21 cellular contexts compared by ENCODE assay signal in the genomic region with DNA sequence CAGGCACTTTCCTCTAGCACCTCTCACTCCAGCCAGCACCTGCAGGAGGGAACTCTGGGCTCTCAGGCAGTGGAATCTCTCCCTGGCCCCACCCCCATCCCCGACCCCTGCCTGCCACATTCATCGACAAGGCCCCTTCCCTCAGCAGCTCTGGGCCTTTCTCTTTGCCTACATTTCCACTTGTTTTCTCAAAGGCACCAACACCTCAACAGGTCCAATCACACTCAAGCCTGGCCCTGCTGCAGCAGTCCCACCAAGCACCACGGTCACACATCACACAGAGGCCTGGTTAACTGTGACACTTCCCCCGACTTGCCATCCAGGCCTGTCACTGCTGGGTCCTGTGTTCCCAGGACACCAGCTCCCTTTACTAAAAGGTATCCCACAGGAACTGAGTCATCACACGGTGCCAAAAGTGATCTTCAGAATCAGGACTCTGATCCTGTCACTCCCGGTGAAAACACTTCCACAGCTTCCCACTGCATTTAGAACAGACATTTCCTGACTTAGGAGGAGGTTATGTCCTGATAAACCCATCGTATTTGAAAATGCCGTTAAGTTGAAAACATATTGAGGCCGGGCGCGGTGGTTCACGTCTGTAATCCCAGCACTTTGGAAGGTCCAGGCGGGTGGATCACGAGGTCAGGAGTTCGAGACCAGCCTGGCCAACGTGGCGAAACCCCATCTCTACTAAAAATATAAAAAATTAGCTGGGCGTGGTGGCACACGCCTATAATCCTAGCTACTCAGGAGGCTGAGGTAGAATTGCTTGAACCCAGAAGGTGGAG. TPM values are rescaled to one million over a fixed set of nuclear protein-coding genes. Genes with fewer than 3 reads are reported as not detected.
DNase-seq lines count a peak whose midpoint lies in the region; ATAC-seq and TF ChIP-seq lines count a peak whose summit lies in the region.
"Had no signal": no experiment of that assay in that cellular context is flagged by ENCODE, and none has a peak within 500 bp of the region (broad histone marks: within the 10 kb centered on the region; RNA-seq: fewer than 3 reads in every experiment).

No MANE protein-coding gene starts in this region.

- H3K9me3 Mint-ChIP-seq in endodermal cell: no peaks in the 10 kb centered on the region

- no peak overlapping the region for H3K9ac ChIP-seq in endodermal cell (ENCODE audit: extremely low read depth, low read length, poor library complexity, severe bottlenecking)
- H3K9ac ChIP-seq: parathyroid adenoma had no signal

- H3K27ac ChIP-seq in RWPE2 (ENCODE audit: poor library complexity, severe bottlenecking) (no peak overlapping the region), endodermal cell (ENCODE audit: low read depth, low read length) (no peak overlapping the region), osteoblast (ENCODE audit: low read depth, low read length) (no peak overlapping the region)
- H3K27ac ChIP-seq: epithelial cell of prostate, parathyroid adenoma had no signal

- 81 to 94% methylated on average over 15 to 19 of the region's 19 CpGs for WGBS in endodermal cell (ENCODE audit: insufficient coverage in 1 of 2, insufficient read length in 1 of 2), 2 experiments

- H3K4me2 ChIP-seq in osteoblast (ENCODE audit: insufficient read depth, low read length): no peak overlapping the region

- H3K4me1 ChIP-seq in RWPE2 (ENCODE audit: insufficient read depth, poor library complexity, severe bottlenecking): no peaks in the 10 kb centered on the region
- no peaks in the 10 kb centered on the region for H3K4me1 ChIP-seq in endodermal cell (ENCODE audit: control insufficient read depth, insufficient read depth, low read length)
- H3K4me1 ChIP-seq in osteoblast (ENCODE audit: insufficient read depth, low read length): no peaks in the 10 kb centered on the region
- H3K4me1 ChIP-seq: parathyroid adenoma had no signal

- TF ChIP-seq CTCF in RWPE2 (IDR thresholded peaks at IDR 0.05; ENCODE audit: poor library complexity, severe bottlenecking) (no peak), endodermal cell (conservative IDR thresholded peaks at IDR 0.05) (no peak), osteoblast (IDR thresholded peaks at IDR 0.05; ENCODE audit: extremely low read depth, low read depth, low read length) (no peak)

- no peak overlapping the region for H3K4me3 Mint-ChIP-seq in endodermal cell
- H3K4me3 Mint-ChIP-seq: activated naive CD8-positive, alpha-beta T cell; CD4-positive, CD25-positive, alpha-beta regulatory T cell; T-helper 17 cell had no signal

- DNase-seq in activated CD4-positive, CD25-positive, alpha-beta regulatory T cell treated with anti-CD3 and anti-CD28 coated beads, Interleukin-2, amount 50 U/mL, for 72 hours: peak; percentile 25
- DNase-seq in RWPE2 (ENCODE audit: low spot score) (peak; percentile 67), endodermal cell (no peak), osteoblast (ENCODE audit: insufficient read length, low spot score, missing footprints) (peak; percentile 64), DMS53 (lab: John Stamatoyannopoulos, UW) (no peak), GM19238 (ENCODE audit: insufficient read length, low spot score) (no peak), DMS79 (lab: John Stamatoyannopoulos, UW) (no peak)
- DNase-seq: activated CD4-positive, alpha-beta T cell treated with anti-CD3 and anti-CD28 coated beads, Interleukin-2, amount 50 U/mL, for 1 hour; CD4-positive, CD25-positive, alpha-beta regulatory T cell; kidney; NCI-H1092; NCI-H2171; NCI-H774; RPMI8226; T-helper 17 cell had no signal

- no peaks in the 10 kb centered on the region for H3K27me3 Mint-ChIP-seq in endodermal cell (ENCODE audit: insufficient read depth)
- H3K27me3 Mint-ChIP-seq: activated naive CD8-positive, alpha-beta T cell; CD4-positive, CD25-positive, alpha-beta regulatory T cell; T-helper 17 cell had no signal

- H4K20me1 ChIP-seq in osteoblast (ENCODE audit: insufficient read depth, low read length): peaks cover 8% of the 10 kb centered on the region

- peak overlapping the region; percentile 32 for H3K27ac Mint-ChIP-seq in endodermal cell
- H3K27ac Mint-ChIP-seq: activated naive CD8-positive, alpha-beta T cell; CD4-positive, CD25-positive, alpha-beta regulatory T cell had no signal

- no peaks in the 10 kb centered on the region for H3K4me1 Mint-ChIP-seq in endodermal cell

- H3K9me3 ChIP-seq in RWPE2 (ENCODE audit: severe bottlenecking) (no peaks in the 10 kb centered on the region), endodermal cell (ENCODE audit: control insufficient read depth, low read length) (no peaks in the 10 kb centered on the region), osteoblast (ENCODE audit: low read depth, low read length) (no peaks in the 10 kb centered on the region)

- no peak overlapping the region for H2AFZ ChIP-seq in osteoblast (ENCODE audit: low read length)
- H2AFZ ChIP-seq: parathyroid adenoma had no signal

- H3K36me3 ChIP-seq in RWPE2 (ENCODE audit: low read depth) (peaks cover 96% of the 10 kb centered on the region), endodermal cell (ENCODE audit: control insufficient read depth, insufficient read depth, low read length) (peaks cover 87% of the 10 kb centered on the region), osteoblast (ENCODE audit: insufficient read depth, low read length) (peaks cover 91% of the 10 kb centered on the region)

- no peak for ATAC-seq in activated CD4-positive, CD25-positive, alpha-beta regulatory T cell treated with anti-CD3 and anti-CD28 coated beads, Interleukin-2, amount 50 U/mL, for 24 hours
- no peak for ATAC-seq in RWPE2 (ENCODE audit: low read depth)
- ATAC-seq: T-helper 17 cell had no signal

- no peaks in the 10 kb centered on the region for H3K79me2 ChIP-seq in osteoblast (ENCODE audit: insufficient read depth, low read length)
- H3K79me2 ChIP-seq: parathyroid adenoma had no signal

- H3K36me3 Mint-ChIP-seq in endodermal cell (ENCODE audit: low read depth): peaks cover 91% of the 10 kb centered on the region

- H3K27me3 ChIP-seq in RWPE2 (ENCODE audit: insufficient read depth, poor library complexity, severe bottlenecking) (no peaks in the 10 kb centered on the region), endodermal cell (ENCODE audit: control insufficient read depth, insufficient read depth, low read length, poor library complexity, severe bottlenecking) (no peaks in the 10 kb centered on the region), osteoblast (ENCODE audit: insufficient read depth, low read length) (no peaks in the 10 kb centered on the region)

- H3K4me3 ChIP-seq in RWPE2 (ENCODE audit: severe bottlenecking) (no peak overlapping the region), endodermal cell (ENCODE audit: low read length) (no peak overlapping the region), osteoblast (ENCODE audit: insufficient read depth, low read length) (no peak overlapping the region)

RNA-seq across cellular contexts. Expression of gene MYH7B, which starts 54.9 kb away (rescaled TPM):
- total RNA-seq in endodermal cell: under 1 TPM; 0.37 to 0.49 TPM
- 0.78 TPM for polyA plus RNA-seq in endodermal cell (2013, experiment 1 of 2)
- polyA plus RNA-seq in endodermal cell (2013, experiment 2 of 2): 0.62 TPM
- 0.29 and 0.36 TPM in 2 replicates for total RNA-seq in osteoblast
- total RNA-seq: glomerular endothelial cell, H4 had no signal

RNA-seq across cellular contexts. Expression of gene GSS, which starts 55.0 kb away (rescaled TPM):
- total RNA-seq in endodermal cell (10 to 100 TPM; 60.8 to 71.3 TPM), osteoblast (54.6 and 58.3 TPM in 2 replicates)
- polyA plus RNA-seq in endodermal cell (2013, experiment 1 of 2): 43.8 TPM
- polyA plus RNA-seq in endodermal cell (2013, experiment 2 of 2): 41.5 TPM

Comparison
In these comparisons a context has a peak if more than half of its experiments do, and no peak if none do; other contexts are left out.
1. DNase-seq: peak in activated CD4-positive, CD25-positive, alpha-beta regulatory T cell treated with anti-CD3 and anti-CD28 coated beads, Interleukin-2, amount 50 U/mL, for 72 hours (single experiment), RWPE2 (single experiment) and osteoblast (single experiment); none in endodermal cell (single experiment), DMS53 (single experiment), GM19238 (single experiment) and DMS79 (single experiment).